ENCODE assay signal across 8 cellular contexts in genomic region chr14:92670177-92670576, GRCh38.
DNase-seq lines count a peak whose midpoint lies in the region; ATAC-seq and TF ChIP-seq lines count a peak whose summit lies in the region.

No MANE protein-coding gene starts in this region.

- no peaks in the 10 kb centered on the region for H4K20me1 ChIP-seq in MM.1S (ENCODE audit: insufficient read depth, low read length)

- H3K27me3 ChIP-seq in AG04450 (ENCODE audit: control insufficient read depth, insufficient read depth, low read length) (no peaks in the 10 kb centered on the region), MM.1S (replicated peaks; ENCODE audit: insufficient read depth, low read length) (no peaks in the 10 kb centered on the region)

- CTCF ChIA-PET in AG04450 (lab: Charles Lee), result interaction anchor here (0.5 to 1.6 kb wide), 9 partner anchors 11 to 553 kb away, joined by 3 to 7 read pairs (median 4); no protein-coding TSS in a partner anchor

- H3K9ac ChIP-seq in MM.1S (ENCODE audit: low read length), result no peak overlapping the region

- no peak overlapping the region for H3K4me2 ChIP-seq in MM.1S (ENCODE audit: low read depth, low read length)

- H3K27ac ChIP-seq in AG04450 (ENCODE audit: low read depth, low read length) (peak overlapping the region; percentile 73), MM.1S (ENCODE audit: low read length) (no peak overlapping the region)

- no peaks in the 10 kb centered on the region for H3K4me1 ChIP-seq in MM.1S (ENCODE audit: low read length)

- no peaks in the 10 kb centered on the region for H3K36me3 ChIP-seq in MM.1S (replicated peaks; ENCODE audit: insufficient read depth, low read length)

- POLR2A ChIA-PET in AG04450 (lab: Yijun Ruan, JAX), result interaction anchor here (0.6 to 1.2 kb wide), 3 partner anchors 23 to 33 kb away, joined by 3 to 4 read pairs (median 4); no protein-coding TSS in a partner anchor

- H3F3A ChIP-seq in MM.1S (ENCODE audit: insufficient read depth, low read length), result no peaks in the 10 kb centered on the region

- H3K79me2 ChIP-seq in MM.1S (ENCODE audit: low read length), result no peaks in the 10 kb centered on the region

- ATAC-seq in GM18520 (IDR thresholded peaks at IDR 0.05; ENCODE audit: unreplicated experiment), result no peak

- peak; percentile 55 for TF ChIP-seq CTCF in AG04450 (IDR thresholded peaks at IDR 0.05; ENCODE audit: low read depth, low read length)
- TF ChIP-seq CTCF in GM12873 (IDR thresholded peaks at IDR 0.05; ENCODE audit: insufficient read depth, low read depth, low read length, missing control alignments), result peak; percentile 24
- TF ChIP-seq CTCF in MM.1S (IDR thresholded peaks at IDR 0.05; ENCODE audit: low read length), result no peak

- DNase-seq in AG04450 (ENCODE audit: low read depth, low spot score) (peak; percentile 74), NCI-H524 treated with DMSO at 0.1 percent for 48 hours (lab: John Stamatoyannopoulos, UW) (peak; percentile 84), epidermal melanocyte (ENCODE audit: insufficient read length, low spot score) (peak; percentile 77), MM.1S (no peak), NK-92 (lab: John Stamatoyannopoulos, UW; ENCODE audit: unreplicated experiment) (no peak)
- DNase-seq in stimulated activated naive CD4-positive, alpha-beta T cell treated with Interleukin-2 at 50 U/mL for 16 hours (lab: John Stamatoyannopoulos, UW), result no peak

- H3K4me3 ChIP-seq in AG04450 (ENCODE audit: low read depth, low read length) (no peak overlapping the region), MM.1S (ENCODE audit: low read length) (no peak overlapping the region)

- no peaks in the 10 kb centered on the region for H3K9me3 ChIP-seq in AG04450 (ENCODE audit: control insufficient read depth, insufficient read depth, low read length)
- no peaks in the 10 kb centered on the region for H3K9me3 ChIP-seq in MM.1S (replicated peaks; ENCODE audit: insufficient read depth, low read length)

- no peaks in the 10 kb centered on the region for H3K9me2 ChIP-seq in MM.1S (replicated peaks; ENCODE audit: insufficient read depth, low read length)

- no peak overlapping the region for H2AFZ ChIP-seq in MM.1S (ENCODE audit: low read length)

Comparison
In these comparisons a context has a peak if more than half of its experiments do, and no peak if none do; other contexts are left out.
1. DNase-seq: peak in AG04450 (single experiment), NCI-H524 treated with DMSO at 0.1 percent for 48 hours (single experiment) and epidermal melanocyte (single experiment); none in MM.1S (single experiment), stimulated activated naive CD4-positive, alpha-beta T cell treated with Interleukin-2 at 50 U/mL for 16 hours (single experiment) and NK-92 (single experiment).